8 cellular contexts compared by ENCODE assay signal in genomic region chr17:82418001-82418986, GRCh38.
A peak's percentile ranks its signal among the peaks of the same experiment; 100 is the strongest.
DNase-seq lines count a peak whose midpoint lies in the region; ATAC-seq lines count a peak whose summit lies in the region.

Gene HEXD (plus strand): TSS chr17:82418347. CDS start chr17:82419800, 1,453 bp downstream.
Gene OGFOD3 (minus strand): TSS chr17:82418586. CDS start chr17:82418485, 101 bp downstream.

- DNase-seq in AG08396 (ENCODE audit: low spot score) (peak; percentile 100), NCI-H2196 (lab: John Stamatoyannopoulos, UW; ENCODE audit: unreplicated experiment) (peak; percentile 97), caudate nucleus (lab: John Stamatoyannopoulos, UW) (peak in 58 of 61 donors; percentile 33 to 94 (median 81)), islet precursor cell (peak; percentile 93)
- peak; percentile 71 to 80 (median 76) for DNase-seq in activated CD4-positive, CD25-positive, alpha-beta regulatory T cell (lab: John Stamatoyannopoulos, UW)
- peak; percentile 79 for DNase-seq in stimulated activated CD4-positive, alpha-beta T cell treated with anti-CD3 and anti-CD28 coated beads, Interleukin-12 subunit alpha, Interleukin-12 subunit beta, amount 100 ng/mL, for 4 hours

- H3K27ac ChIP-seq in caudate nucleus (ENCODE audit: low read depth, low read length) = peak within 1 kb of the TSS; percentile 90

- ATAC-seq in GM18907 (IDR thresholded peaks at IDR 0.05; ENCODE audit: unreplicated experiment) (peak; percentile 84), HG03135 (IDR thresholded peaks at IDR 0.05; ENCODE audit: unreplicated experiment) (peak; percentile 75)

Comparison
In these comparisons a context has a peak if more than half of its experiments do, and no peak if none do; other contexts are left out.
1. Peak in every context shown above with its lines: DNase-seq, ATAC-seq and H3K27ac ChIP-seq.